Comparison of ENCODE assay signal across 8 cellular contexts in the genomic region with DNA sequence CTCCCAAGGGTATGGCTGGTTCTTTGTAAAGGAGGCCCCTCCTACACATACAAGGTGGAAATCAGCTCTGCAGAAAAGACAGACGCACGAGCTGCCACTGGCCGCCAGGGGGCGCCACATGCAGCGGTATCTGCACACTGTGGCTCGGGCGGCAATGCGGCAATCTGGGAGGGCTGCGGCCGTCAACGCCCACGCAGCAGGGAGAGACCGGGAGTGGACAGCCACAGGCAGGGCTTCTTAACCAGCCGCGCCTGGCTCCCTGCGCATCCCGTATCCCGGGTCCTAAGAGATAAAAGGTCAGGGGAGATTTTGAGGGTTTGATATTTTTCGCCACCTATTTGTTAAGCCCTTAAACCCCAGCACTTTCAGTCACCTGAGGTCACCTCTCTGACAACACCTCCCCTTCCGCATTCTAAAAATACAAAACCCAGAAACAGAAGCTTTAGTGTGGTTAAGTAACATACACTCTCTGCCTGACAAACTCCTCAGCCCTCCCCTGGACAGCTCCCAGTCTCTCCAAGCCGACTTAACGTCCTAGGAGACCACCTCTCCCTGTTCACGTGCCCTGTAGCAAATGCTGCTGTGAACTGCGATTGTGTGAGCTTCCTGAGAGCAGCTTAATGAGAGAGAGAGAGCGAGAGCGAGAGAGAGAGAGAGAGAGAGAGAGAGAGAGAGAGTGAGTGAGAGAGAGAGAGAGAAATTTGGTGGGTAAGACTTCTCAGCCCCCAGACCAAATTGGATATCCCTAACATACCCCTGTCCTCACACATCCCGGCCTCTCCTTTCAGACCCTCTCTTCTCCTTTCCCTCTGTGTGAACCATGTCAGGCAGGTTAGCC. TPM values are rescaled to one million over a fixed set of nuclear protein-coding genes. Genes with fewer than 3 reads are reported as not detected.
DNase-seq lines count a peak whose midpoint lies in the region; ATAC-seq and TF ChIP-seq lines count a peak whose summit lies in the region.

No MANE protein-coding gene starts in this region.

- peak overlapping the region; percentile 61 for H3K27ac Mint-ChIP-seq in activated naive CD8-positive, alpha-beta T cell treated with anti-CD3 and anti-CD28 coated beads for 36 hours

- H3K9me3 Mint-ChIP-seq in activated naive CD8-positive, alpha-beta T cell treated with anti-CD3 and anti-CD28 coated beads for 36 hours = peaks cover 4% of the 10 kb centered on the region

- DNase-seq in GM12865 (ENCODE audit: low read depth) (peak; percentile 92), NAMALWA (ENCODE audit: low spot score) (peak; percentile 87), SKM-1 (lab: John Stamatoyannopoulos, UW; ENCODE audit: unreplicated experiment) (peak; percentile 83), Right ventricle myocardium superior (peak; percentile 91), posterior vena cava (ENCODE audit: low spot score) (peak; percentile 94), uterus (peak; percentile 56 to 70)
- peak; percentile 88 for DNase-seq in activated naive CD8-positive, alpha-beta T cell treated with anti-CD3 and anti-CD28 coated beads for 36 hours

- peaks cover 27% of the 10 kb centered on the region for H3K4me1 Mint-ChIP-seq in activated naive CD8-positive, alpha-beta T cell treated with anti-CD3 and anti-CD28 coated beads for 36 hours

- no peak overlapping the region for H3K27ac ChIP-seq in uterus

- no peaks in the 10 kb centered on the region for H3K36me3 Mint-ChIP-seq in activated naive CD8-positive, alpha-beta T cell treated with anti-CD3 and anti-CD28 coated beads for 36 hours

- TF ChIP-seq POLR2A in uterus (IDR thresholded peaks at IDR 0.05) = no peak

- intact Hi-C loops in Right ventricle myocardium superior (cut with DNase I) = loop anchor here (5.0 kb wide), 1 partner anchor 97 kb away; no protein-coding TSS in a partner anchor
- intact Hi-C loops in posterior vena cava (cut with DNase I) = loop anchor here (5.0 to 10.0 kb wide), 3 partner anchors 62 to 165 kb away; no protein-coding TSS in a partner anchor
- intact Hi-C loops in uterus (cut with DNase I; ENCODE audit: low total_unique reads) = no loop called here

- no peaks in the 10 kb centered on the region for H3K4me1 ChIP-seq in uterus

- TF ChIP-seq CTCF in GM12865 (IDR thresholded peaks at IDR 0.05; ENCODE audit: insufficient read depth, low read depth, low read length, missing control alignments) (peak; percentile 96), uterus (IDR thresholded peaks at IDR 0.05) (peak; percentile 67 to 81 (median 70))

- H3K36me3 ChIP-seq in uterus = no peaks in the 10 kb centered on the region

- ATAC-seq in HG02588 (IDR thresholded peaks at IDR 0.05; ENCODE audit: unreplicated experiment) (peak; percentile 83), Right ventricle myocardium superior (ENCODE audit: poor library complexity) (peak; percentile 95)

- H3K4me3 ChIP-seq in GM12865 (ENCODE audit: low read depth, low read length) (peak overlapping the region; percentile 54), uterus (no peak overlapping the region)

- H3K27me3 ChIP-seq in uterus = peaks cover 0 to 9% of the 10 kb centered on the region in 2 donors

- no peaks in the 10 kb centered on the region for H3K9me3 ChIP-seq in uterus

- H3K27me3 Mint-ChIP-seq in activated naive CD8-positive, alpha-beta T cell treated with anti-CD3 and anti-CD28 coated beads for 36 hours = no peaks in the 10 kb centered on the region

- H3K4me3 Mint-ChIP-seq in activated naive CD8-positive, alpha-beta T cell treated with anti-CD3 and anti-CD28 coated beads for 36 hours = peak overlapping the region; percentile 75

RNA-seq across cellular contexts. Expression of a gene that starts 13.5 kb away (rescaled TPM):
- under 1 TPM; 0.04 to 0.08 TPM for total RNA-seq in activated naive CD8-positive, alpha-beta T cell treated with anti-CD3 and anti-CD28 coated beads for 36 hours
- total RNA-seq in Right ventricle myocardium superior (0.70 TPM), posterior vena cava (1 to 10 TPM in 1 of 2 donors, under 1 TPM in 1; 1.00 to 2.7 TPM), uterus (under 1 TPM in 2 of 4 donors, not detected in 2; 0.21 to 0.62 TPM)

RNA-seq across cellular contexts. Expression of a gene that starts 55.1 kb away (rescaled TPM):
- 10 to 100 TPM; 16.6 to 17.5 TPM for total RNA-seq in activated naive CD8-positive, alpha-beta T cell treated with anti-CD3 and anti-CD28 coated beads for 36 hours
- total RNA-seq in Right ventricle myocardium superior (0.24 TPM), posterior vena cava (under 1 TPM; 0.60 to 0.71 TPM), uterus (1 to 10 TPM; 1.3 to 5.6 (median 2.0) TPM)
